ENCODE assay signal across 8 cellular contexts in the genomic region with DNA sequence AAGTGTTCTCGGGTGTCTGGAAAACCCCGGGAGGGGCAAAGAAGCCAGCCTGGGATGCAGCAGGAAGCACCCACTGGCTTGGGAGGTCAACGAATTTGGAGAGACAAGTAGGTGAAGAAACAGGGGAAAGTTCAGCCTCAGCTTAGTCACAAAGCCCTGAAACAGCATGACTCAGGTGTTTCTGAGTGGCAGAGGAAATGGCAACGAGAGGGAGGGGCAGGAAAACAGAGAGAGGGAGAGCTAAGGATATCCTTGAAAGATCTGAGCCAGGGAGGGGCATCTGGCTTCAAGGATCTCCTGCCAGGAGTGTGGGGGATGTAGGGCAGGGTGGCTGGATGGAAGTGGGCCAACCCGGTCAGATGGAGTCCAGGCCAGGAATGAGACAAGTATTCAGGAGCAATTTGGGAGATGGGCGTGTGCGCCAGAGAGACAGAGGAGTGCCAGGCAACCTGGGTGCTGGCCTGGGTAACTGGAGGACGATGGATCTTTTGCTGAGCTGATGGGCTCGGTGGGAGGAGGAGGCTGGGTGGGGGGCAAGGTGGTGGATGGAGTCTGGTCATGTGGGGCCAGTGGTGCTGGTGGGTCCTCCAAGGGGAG. TPM values are rescaled to one million over a fixed set of nuclear protein-coding genes. Genes with fewer than 3 reads are reported as not detected.
DNase-seq lines count a peak whose midpoint lies in the region; ATAC-seq, FAIRE-seq and TF ChIP-seq lines count a peak whose summit lies in the region.

No MANE protein-coding gene starts in this region.

- H3K27me3 ChIP-seq in HCT116 (ENCODE audit: insufficient read depth, low read length) (no peaks in the 10 kb centered on the region), mesendoderm (ENCODE audit: insufficient read depth, low read length, poor library complexity) (no peaks in the 10 kb centered on the region)

- no peak overlapping the region for H2AFZ ChIP-seq in HCT116 (ENCODE audit: low read depth, low read length, poor library complexity, severe bottlenecking)

- no peaks in the 10 kb centered on the region for H4K20me1 ChIP-seq in HCT116 (ENCODE audit: insufficient read depth)

- no peak for TF ChIP-seq RAD21 in HCT116 (IDR thresholded peaks at IDR 0.05; ENCODE audit: low read depth)

- H3K36me3 ChIP-seq in HCT116 (ENCODE audit: control insufficient read depth in 1 of 2, insufficient read depth in 2 of 2, low read length in 2 of 2) (no peaks in the 10 kb centered on the region), mesendoderm (ENCODE audit: control insufficient read depth, insufficient read depth, low read length) (no peaks in the 10 kb centered on the region)

- no peak overlapping the region for H3K23ac ChIP-seq in mesendoderm (ENCODE audit: low read length)

- no peak for TF ChIP-seq POLR2A in HCT116 (IDR thresholded peaks at IDR 0.05; ENCODE audit: borderline replicate concordance, extremely low read depth, insufficient read depth, insufficient read length)

- POLR2A ChIA-PET in HCT116 (lab: Charles Lee) (interaction anchor here (1.0 to 6.0 kb wide), 11 partner anchors 8 to 119 kb away, joined by 3 to 59 read pairs (median 7); partner anchors contain the start of gene CACNA1G), RWPE1 (lab: Yijun Ruan, JAX; ENCODE audit: low non-redundant PET) (interaction anchor here (1.2 kb wide), 1 partner anchor 26 kb away, joined by 9 read pairs; no protein-coding TSS in a partner anchor)

- H4K8ac ChIP-seq in mesendoderm (ENCODE audit: low read depth, low read length) = no peak overlapping the region

- H4K5ac ChIP-seq in mesendoderm (ENCODE audit: low read length) = no peak overlapping the region

- WGBS in mesendoderm (ENCODE audit: extremely low coverage, insufficient coverage, low lambda C conversion rate) = no CpG with 5 or more reads among the region's 9 CpGs

- intact Hi-C loops in HCT116 (cut with micrococcal nuclease) = loop anchor here (2.0 kb wide), 1 partner anchor 19 kb away; no protein-coding TSS in a partner anchor

- H3K18ac ChIP-seq in mesendoderm (ENCODE audit: low read length) = peak overlapping the region; percentile 72

- peak overlapping the region; percentile 89 for H3K4ac ChIP-seq in mesendoderm (ENCODE audit: low read depth, low read length)

- RAD21 ChIA-PET in HCT116 (lab: Charles Lee; ENCODE audit: low non-redundant PET in 1 of 2, low total read pairs in 2 of 2, uncharacterized antibody in 2 of 2, unreplicated experiment in 2 of 2) = interaction anchor here (0.6 to 1.7 kb wide), 5 partner anchors 23 to 222 kb away, joined by 3 to 7 read pairs (median 3); no protein-coding TSS in a partner anchor

- H3K9ac ChIP-seq in HCT116 (ENCODE audit: low read length) (peak overlapping the region; percentile 52), mesendoderm (ENCODE audit: low read length) (no peak overlapping the region)

- H2AK5ac ChIP-seq in mesendoderm (ENCODE audit: low read length) = peak overlapping the region; percentile 99

- H2BK15ac ChIP-seq in mesendoderm (replicated peaks; ENCODE audit: low read depth) = no peak overlapping the region

- no TSS peak for BruUV-seq in HCT116 (replicated peaks; lab: Mats Ljungman, UMichigan)

- H2BK120ac ChIP-seq in mesendoderm (ENCODE audit: low read depth, low read length) = peak overlapping the region; percentile 6

- DNase-seq in AG08396 (ENCODE audit: low spot score) (peak; percentile 82), HCT116 (ENCODE audit: low read depth, low spot score) (peak; percentile 92), RWPE1 (ENCODE audit: low spot score) (peak; percentile 98), cerebellar cortex (ENCODE audit: low spot score) (peak; percentile 54), mesendoderm (peak; percentile 97), urothelium cell line (ENCODE audit: low spot score) (peak; percentile 92), retina (no peak)

- no peaks in the 10 kb centered on the region for H3K9me3 ChIP-seq in HCT116 (ENCODE audit: control insufficient read depth in 1 of 2, insufficient read depth in 1 of 2, low read depth in 1 of 2, low read length in 2 of 2)

- H3K27ac ChIP-seq in HCT116 (ENCODE audit: low read depth, low read length) (peak overlapping the region; percentile 96), RWPE1 (peak overlapping the region; percentile 85), mesendoderm (ENCODE audit: low read depth, low read length) (peak overlapping the region; percentile 52)

- CTCF ChIA-PET in HCT116 (lab: Charles Lee) (interaction anchor here (0.8 to 2.3 kb wide), 11 partner anchors 13 to 102 kb away, joined by 3 to 13 read pairs (median 4); no protein-coding TSS in a partner anchor), RWPE1 (lab: Yijun Ruan, JAX) (interaction anchor here (0.7 to 1.3 kb wide), 3 partner anchors 31 to 177 kb away, joined by 3 to 7 read pairs (median 5); no protein-coding TSS in a partner anchor)

- FAIRE-seq in urothelium cell line (lab: Jason Lieb, UNC) = peak; percentile 63

- no peaks in the 10 kb centered on the region for H3K9me2 ChIP-seq in HCT116 (ENCODE audit: insufficient read depth)

- ATAC-seq in HCT116 (peak; percentile 82), HG03045 (IDR thresholded peaks at IDR 0.05; ENCODE audit: unreplicated experiment) (no peak)

- H3K4me3 ChIP-seq in HCT116 (replicated peaks in 1 of 2; ENCODE audit: low read depth in 1 of 2, low read length in 2 of 2) (peak overlapping the region; percentile 19 to 44), mesendoderm (ENCODE audit: low read length) (no peak overlapping the region)

- H3K4me2 ChIP-seq in HCT116 (ENCODE audit: low read length) = peak overlapping the region; percentile 79
- no peak overlapping the region for H3K4me2 ChIP-seq in mesendoderm (ENCODE audit: low read length)

- TF ChIP-seq CTCF in HCT116 (IDR thresholded peaks at IDR 0.05 in 2 of 3, conservative IDR thresholded peaks at IDR 0.05 in 1 of 3; ENCODE audit: borderline replicate concordance in 1 of 3, insufficient read depth in 1 of 3, low read depth in 2 of 3, low read length in 2 of 3) (no peak), RWPE1 (conservative IDR thresholded peaks at IDR 0.05; ENCODE audit: low read depth) (no peak)

- H2BK5ac ChIP-seq in mesendoderm (ENCODE audit: low read length) = peak overlapping the region; percentile 49

- H3K4me1 ChIP-seq in HCT116 (ENCODE audit: control insufficient read depth in 1 of 2, insufficient read depth in 2 of 2, low read length in 2 of 2) (peaks cover 61 to 91% of the 10 kb centered on the region in 2 experiments), mesendoderm (ENCODE audit: control insufficient read depth, low read depth, low read length) (peaks cover 4% of the 10 kb centered on the region)

- peak overlapping the region; percentile 66 for H3K56ac ChIP-seq in mesendoderm (ENCODE audit: low read length)

- H3K79me1 ChIP-seq in mesendoderm (ENCODE audit: low read length) = no peaks in the 10 kb centered on the region

- no peaks in the 10 kb centered on the region for H3K79me2 ChIP-seq in HCT116 (ENCODE audit: insufficient read depth, low read length)
- no peaks in the 10 kb centered on the region for H3K79me2 ChIP-seq in mesendoderm (ENCODE audit: control insufficient read depth, insufficient read depth, low read length)

TF ChIP-seq in HCT116, 20 proteins besides CTCF, POLR2A, EP300 and RAD21 (continues in another document):
- TF ChIP-seq CBX3 (IDR thresholded peaks at IDR 0.05; ENCODE audit: low read depth) (peak; percentile 95), JUND (IDR thresholded peaks at IDR 0.05) (no peak; the same call in none of the 2 replicates), EZH2 (IDR thresholded peaks at IDR 0.05) (no peak), EGR1 (IDR thresholded peaks at IDR 0.05; ENCODE audit: low read depth) (no peak), SIN3A (IDR thresholded peaks at IDR 0.05; ENCODE audit: low read depth) (no peak), SRF (IDR thresholded peaks at IDR 0.05; ENCODE audit: low read depth) (no peak)
- TF ChIP-seq, protein P1, sequence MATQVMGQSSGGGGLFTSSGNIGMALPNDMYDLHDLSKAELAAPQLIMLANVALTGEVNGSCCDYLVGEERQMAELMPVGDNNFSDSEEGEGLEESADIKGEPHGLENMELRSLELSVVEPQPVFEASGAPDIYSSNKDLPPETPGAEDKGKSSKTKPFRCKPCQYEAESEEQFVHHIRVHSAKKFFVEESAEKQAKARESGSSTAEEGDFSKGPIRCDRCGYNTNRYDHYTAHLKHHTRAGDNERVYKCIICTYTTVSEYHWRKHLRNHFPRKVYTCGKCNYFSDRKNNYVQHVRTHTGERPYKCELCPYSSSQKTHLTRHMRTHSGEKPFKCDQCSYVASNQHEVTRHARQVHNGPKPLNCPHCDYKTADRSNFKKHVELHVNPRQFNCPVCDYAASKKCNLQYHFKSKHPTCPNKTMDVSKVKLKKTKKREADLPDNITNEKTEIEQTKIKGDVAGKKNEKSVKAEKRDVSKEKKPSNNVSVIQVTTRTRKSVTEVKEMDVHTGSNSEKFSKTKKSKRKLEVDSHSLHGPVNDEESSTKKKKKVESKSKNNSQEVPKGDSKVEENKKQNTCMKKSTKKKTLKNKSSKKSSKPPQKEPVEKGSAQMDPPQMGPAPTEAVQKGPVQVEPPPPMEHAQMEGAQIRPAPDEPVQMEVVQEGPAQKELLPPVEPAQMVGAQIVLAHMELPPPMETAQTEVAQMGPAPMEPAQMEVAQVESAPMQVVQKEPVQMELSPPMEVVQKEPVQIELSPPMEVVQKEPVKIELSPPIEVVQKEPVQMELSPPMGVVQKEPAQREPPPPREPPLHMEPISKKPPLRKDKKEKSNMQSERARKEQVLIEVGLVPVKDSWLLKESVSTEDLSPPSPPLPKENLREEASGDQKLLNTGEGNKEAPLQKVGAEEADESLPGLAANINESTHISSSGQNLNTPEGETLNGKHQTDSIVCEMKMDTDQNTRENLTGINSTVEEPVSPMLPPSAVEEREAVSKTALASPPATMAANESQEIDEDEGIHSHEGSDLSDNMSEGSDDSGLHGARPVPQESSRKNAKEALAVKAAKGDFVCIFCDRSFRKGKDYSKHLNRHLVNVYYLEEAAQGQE (IDR thresholded peaks at IDR 0.05; ENCODE audit: low read depth) = no peak

RNA-seq across cellular contexts. Expression of gene ABCC3, which starts 27.2 kb away (rescaled TPM):
- total RNA-seq in HCT116 (2021; ENCODE audit: unreplicated experiment) = 66.2 TPM
- 40.1 and 55.8 TPM in 2 replicates for polyA plus RNA-seq in HCT116 (2012)
- 0.13 TPM for polyA plus RNA-seq in mesendoderm (2013, experiment 1 of 2)
- polyA plus RNA-seq in mesendoderm (2013, experiment 2 of 2) = 0.15 TPM

RNA-seq across cellular contexts. Expression of gene ANKRD40, which starts 45.8 kb away (rescaled TPM):
- 72.0 TPM for total RNA-seq in HCT116 (2021; ENCODE audit: unreplicated experiment)
- polyA plus RNA-seq in HCT116 (2012) = 20.0 and 26.1 TPM in 2 replicates
- polyA plus RNA-seq in mesendoderm (2013, experiment 1 of 2) = 41.9 TPM
- 41.9 TPM for polyA plus RNA-seq in mesendoderm (2013, experiment 2 of 2)

RNA-seq across cellular contexts. Expression of gene LUC7L3, which starts 57.5 kb away (rescaled TPM):
- total RNA-seq in HCT116 (2021; ENCODE audit: unreplicated experiment) = 184 TPM
- polyA plus RNA-seq in HCT116 (2012) = 65.6 and 97.0 TPM in 2 replicates
- polyA plus RNA-seq in mesendoderm (2013, experiment 1 of 2) = 185 TPM
- polyA plus RNA-seq in mesendoderm (2013, experiment 2 of 2) = 187 TPM
